Comparison of ENCODE assay signal across 20 cellular contexts in the genomic region with DNA sequence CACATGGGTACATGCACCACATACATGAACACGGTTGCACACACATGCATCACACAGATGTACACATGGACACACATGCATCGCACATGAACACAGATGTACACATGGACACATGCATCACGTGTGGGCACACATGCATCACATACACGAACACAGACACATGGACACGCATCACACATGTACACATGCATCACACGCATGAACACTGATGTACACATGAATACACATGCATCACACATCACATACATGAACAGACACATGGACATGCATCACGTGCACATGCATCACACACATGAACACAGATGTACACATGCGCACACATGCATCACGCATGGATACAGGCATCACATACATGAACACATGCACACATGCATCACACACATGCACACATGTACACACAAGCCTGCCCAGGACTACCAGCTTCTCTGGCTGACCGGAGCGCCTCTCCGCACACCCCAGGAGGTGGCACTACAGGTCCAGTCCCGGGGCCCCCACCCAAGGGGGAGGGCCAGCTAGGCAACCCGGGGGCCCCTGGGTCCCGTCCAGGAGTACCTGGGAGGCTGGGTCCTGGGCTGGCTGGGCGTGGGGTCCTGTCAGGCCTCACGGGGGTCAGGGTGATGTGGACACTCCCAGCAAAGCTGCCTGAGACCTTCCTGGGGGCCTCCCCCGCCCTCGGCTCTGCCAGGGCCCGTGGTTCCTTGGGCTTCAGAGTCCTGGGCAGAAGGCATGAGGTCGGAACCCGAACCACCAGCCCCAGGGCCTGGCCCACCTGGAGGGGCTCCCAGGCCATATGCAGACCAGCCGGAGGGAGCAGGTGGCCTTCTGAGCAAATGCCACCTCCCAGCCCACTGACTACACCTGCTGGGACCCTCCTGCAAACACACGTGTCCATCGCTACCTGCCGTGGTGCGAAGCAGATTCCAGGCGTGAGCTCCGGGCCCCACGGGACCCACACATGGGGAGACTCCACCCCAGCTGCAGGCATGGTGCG. TPM values are rescaled to one million over a fixed set of nuclear protein-coding genes. Genes with fewer than 3 reads are reported as not detected.
A peak's percentile ranks its signal among the peaks of the same experiment; 100 is the strongest.
DNase-seq lines count a peak whose midpoint lies in the region; ATAC-seq, FAIRE-seq and TF ChIP-seq lines count a peak whose summit lies in the region.
"Had no signal": no experiment of that assay in that cellular context is flagged by ENCODE, and none has a peak within 500 bp of the region (broad histone marks: within the 10 kb centered on the region; RNA-seq: fewer than 3 reads in every experiment).

No MANE protein-coding gene starts in this region.

- FAIRE-seq in K562 (lab: Jason Lieb, UNC): peak; percentile 71
- FAIRE-seq: GM18507, RCC 7860 had no signal

- no peaks in the 10 kb centered on the region for H3K27me3 ChIP-seq in cardiac muscle cell
- no peaks in the 10 kb centered on the region for H3K27me3 ChIP-seq in right atrium auricular region
- no peaks in the 10 kb centered on the region for H3K27me3 ChIP-seq in K562 (ENCODE audit: control insufficient read depth in 2 of 2, insufficient read depth in 2 of 2, low read length in 2 of 2)
- H3K27me3 ChIP-seq in liver (ENCODE audit: control insufficient read depth in 4 of 4, insufficient read depth in 4 of 4, low read length in 3 of 4): no peaks in the 10 kb centered on the region
- H3K27me3 ChIP-seq in dorsolateral prefrontal cortex: no peaks in the 10 kb centered on the region
- H3K27me3 ChIP-seq: spleen, stomach had no signal

- H3K9me3 ChIP-seq in cardiac muscle cell (ENCODE audit: low read depth): no peaks in the 10 kb centered on the region
- no peaks in the 10 kb centered on the region for H3K9me3 ChIP-seq in right atrium auricular region
- H3K9me3 ChIP-seq in K562 (replicated peaks; ENCODE audit: control insufficient read depth, insufficient read depth, low read depth, low read length): no peaks in the 10 kb centered on the region
- H3K9me3 ChIP-seq in liver (ENCODE audit: control insufficient read depth in 4 of 4, low read length in 3 of 4): no peaks in the 10 kb centered on the region
- H3K9me3 ChIP-seq: spleen, stomach had no signal

- no peak overlapping the region for H3K4me3 ChIP-seq in cardiac muscle cell
- H3K4me3 ChIP-seq in right atrium auricular region: no peak overlapping the region
- H3K4me3 ChIP-seq in K562: no peak overlapping the region
- no peak overlapping the region for H3K4me3 ChIP-seq in liver (ENCODE audit: low read depth in 1 of 3, low read length in 3 of 3)
- H3K4me3 ChIP-seq in dorsolateral prefrontal cortex: no peak overlapping the region
- H3K4me3 ChIP-seq: SK-N-MC, spleen, stomach had no signal

- no peak for TF ChIP-seq POLR2A in K562 (conservative IDR thresholded peaks at IDR 0.05)

- intact Hi-C loops in K562 (cut with micrococcal nuclease): no loop called here
- intact Hi-C loops in dorsolateral prefrontal cortex (cut with DNase I): loop anchor here (10.0 kb wide), 1 partner anchor 245 kb away; no protein-coding TSS in a partner anchor

- no peak for DNase-seq in cardiac muscle cell (ENCODE audit: low read depth in 1 of 2, low spot score in 1 of 2)
- no peak for DNase-seq in right atrium auricular region (ENCODE audit: low spot score)
- DNase-seq in K562 (ENCODE audit: extremely low read depth in 1 of 4, low spot score in 3 of 4): peak in 1 of 4 experiments; percentile 35
- no peak for DNase-seq in NCI-H128 (lab: John Stamatoyannopoulos, UW; ENCODE audit: unreplicated experiment)
- no peak for DNase-seq in DMS153 (lab: John Stamatoyannopoulos, UW)
- DNase-seq in dorsolateral prefrontal cortex: no peak
- DNase-seq: activated B cell treated with CpG ODN at 0.5 μM for 24 hours; activated CD8-positive, alpha-beta T cell treated with anti-CD3 and anti-CD28 coated beads for 36 hours; head of caudate nucleus; left ventricle myocardium superior; NCI-H187 treated with DMSO at 0.1 percent for 48 hours; NCI-H226; spleen; stimulated activated CD4-positive, alpha-beta T cell treated with anti-CD3 and anti-CD28 coated beads, Interleukin-4, amount 100 ng/mL, for 4 hours; stomach had no signal

- no peak overlapping the region for H2AFZ ChIP-seq in K562 (ENCODE audit: low read depth, low read length)

- H3K36me3 ChIP-seq in cardiac muscle cell (no peaks in the 10 kb centered on the region), right atrium auricular region (peaks cover 7% of the 10 kb centered on the region), K562 (ENCODE audit: control insufficient read depth, insufficient read depth, low read length) (peaks cover 91% of the 10 kb centered on the region), liver (ENCODE audit: control insufficient read depth in 4 of 4, insufficient read depth in 3 of 4, low read depth in 1 of 4, low read length in 3 of 4) (peaks cover 0 to 4% (median 2%) of the 10 kb centered on the region in 4 donors)

- H3K27ac ChIP-seq in cardiac muscle cell: no peak overlapping the region
- no peak overlapping the region for H3K27ac ChIP-seq in right atrium auricular region
- H3K27ac ChIP-seq in K562 (ENCODE audit: extremely low read depth, low read depth, low read length): no peak overlapping the region
- H3K27ac ChIP-seq in liver (ENCODE audit: low read depth in 1 of 2, low read length in 2 of 2): no peak overlapping the region
- no peak overlapping the region for H3K27ac ChIP-seq in dorsolateral prefrontal cortex
- H3K27ac ChIP-seq: SK-N-MC, spleen, stomach had no signal

- CTCF ChIA-PET in K562 (lab: Yijun Ruan, JAX; ENCODE audit: low intra/inter-chr PET ratio): interaction anchor here (1.2 kb wide), 1 partner anchor 34 kb away, joined by 7 read pairs; no protein-coding TSS in a partner anchor

- WGBS in K562 (ENCODE audit: insufficient coverage, low coverage, missing lambda C conversion rate): 79% methylated on average over 18 of the region's 31 CpGs
- 95% methylated on average over 31 of the region's 31 CpGs for WGBS in liver

- no peaks in the 10 kb centered on the region; the same call in 1 of the 3 replicates for H3K79me2 ChIP-seq in K562 (ENCODE audit: control insufficient read depth, insufficient read depth, low read length)

- H3K9me1 ChIP-seq in K562 (ENCODE audit: control insufficient read depth, insufficient read depth, low read length): no peaks in the 10 kb centered on the region

- no peaks in the 10 kb centered on the region for H4K20me1 ChIP-seq in K562 (replicated peaks; ENCODE audit: control insufficient read depth, insufficient read depth, low read length)

- no TSS peak for BruUV-seq in K562 (replicated peaks; lab: Mats Ljungman, UMichigan)

- H3K4me1 ChIP-seq in cardiac muscle cell (ENCODE audit: low read depth): no peaks in the 10 kb centered on the region
- no peaks in the 10 kb centered on the region for H3K4me1 ChIP-seq in right atrium auricular region
- peaks cover 0 to 53% of the 10 kb centered on the region in 2 experiments; a peak in 2 of 5 replicates for H3K4me1 ChIP-seq in K562 (replicated peaks in 1 of 2; ENCODE audit: control insufficient read depth in 2 of 2, insufficient read depth in 2 of 2, low read length in 2 of 2)
- no peaks in the 10 kb centered on the region for H3K4me1 ChIP-seq in liver (ENCODE audit: control insufficient read depth in 4 of 4, insufficient read depth in 4 of 4, low read length in 3 of 4)
- H3K4me1 ChIP-seq: stomach had no signal

- in situ Hi-C loops in K562 (cut with MboI): no loop called here

- TF ChIP-seq CTCF in cardiac muscle cell (IDR thresholded peaks at IDR 0.05; ENCODE audit: low read depth, low read length) (peak; percentile 8), right atrium auricular region (IDR thresholded peaks at IDR 0.05) (no peak), K562 (IDR thresholded peaks at IDR 0.05 in 2 of 3, conservative IDR thresholded peaks at IDR 0.05 in 1 of 3; ENCODE audit: insufficient read depth in 2 of 3, low read depth in 1 of 3, low read length in 3 of 3) (peak in 2 of 3 experiments; percentile 25 to 36; a peak in 4 of 6 replicates), liver (IDR thresholded peaks at IDR 0.05; ENCODE audit: low read depth, low read length, missing input control) (peak; percentile 15), dorsolateral prefrontal cortex (IDR thresholded peaks at IDR 0.05 in 54 of 56, conservative IDR thresholded peaks at IDR 0.05 in 2 of 56; ENCODE audit: low read depth in 1 of 56, partially characterized antibody in 56 of 56) (peak in 14 of 56 donors; percentile 8 to 43 (median 22))

- TF ChIP-seq RAD21 in K562 (CRISPR knock-in tag; conservative IDR thresholded peaks at IDR 0.05 in 1 of 2, IDR thresholded peaks at IDR 0.05 in 1 of 2): peak in 1 of 2 experiments; percentile 58; a peak in 3 of 4 replicates
- TF ChIP-seq RAD21 in liver (IDR thresholded peaks at IDR 0.05): peak in 1 of 2 donors; percentile 60

- H3K4me2 ChIP-seq in K562 (ENCODE audit: insufficient read depth, low read length): no peak overlapping the region

- ATAC-seq in K562 (peak; percentile 72), GM21381 (IDR thresholded peaks at IDR 0.05; ENCODE audit: unreplicated experiment) (no peak)
- ATAC-seq: activated CD8-positive, alpha-beta T cell treated with anti-CD3 and anti-CD28 coated beads for 36 hours; left ventricle myocardium superior had no signal

- no peak for TF ChIP-seq EP300 in K562 (IDR thresholded peaks at IDR 0.05; ENCODE audit: low read length)

- H3K9ac ChIP-seq in K562 (ENCODE audit: insufficient read depth in 1 of 2, low read depth in 2 of 2, low read length in 2 of 2) (no peak overlapping the region), liver (ENCODE audit: low read depth in 1 of 2, low read length in 2 of 2) (no peak overlapping the region)

- POLR2A ChIA-PET in K562 (lab: Yijun Ruan, JAX): interaction anchor here (1.1 to 1.2 kb wide), 2 partner anchors 12 to 35 kb away, joined by 3 to 4 read pairs; no protein-coding TSS in a partner anchor

RNA-seq across cellular contexts. Expression of a gene that starts 19.6 kb away (rescaled TPM):
- 13.1 and 19.5 TPM in 2 replicates for total RNA-seq in cardiac muscle cell
- 17.5 and 22.0 TPM in 2 replicates for polyA plus RNA-seq in cardiac muscle cell
- total RNA-seq in right atrium auricular region: 1 to 10 TPM; 3.6 to 9.4 TPM
- total RNA-seq in K562 (2011; cell fraction: chromatin; rRNA removed; ENCODE audit: low replicate concordance): 266 and 844 TPM in 2 replicates
- 502 and 577 TPM in 2 replicates for total RNA-seq in K562 (2011; cell fraction: nucleolus; rRNA removed)
- 359 and 406 TPM in 2 replicates for total RNA-seq in K562 (2011; cell fraction: nucleoplasm; rRNA removed)
- 59.0 and 71.5 TPM in 2 replicates for total RNA-seq in K562 (2014; rRNA removed)
- 6.9 and 9.5 TPM in 2 replicates for total RNA-seq in K562 (2014; rRNA removed; fragmentation: Illumina TruSeq; extraction: Trizol)
- total RNA-seq in K562 (2015; rRNA removed; fragmentation: Illumina TruSeq; extraction: Trizol): 26.9 and 32.7 TPM in 2 replicates
- 102 and 103 TPM in 2 replicates for total RNA-seq in K562 (2021)
- polyA plus RNA-seq in K562 (2011; rRNA removed): 17.0 and 42.5 TPM in 2 replicates
- polyA plus RNA-seq in K562 (2011; cell fraction: cytosol; rRNA removed): 14.6 and 28.0 TPM in 2 replicates
- polyA plus RNA-seq in K562 (2011; cell fraction: nucleus; rRNA removed): 444 and 528 TPM in 2 replicates
- polyA plus RNA-seq in K562 (2012): 61.2 and 74.6 TPM in 2 replicates
- polyA plus RNA-seq in K562 (2014; fragmentation: Illumina TruSeq; extraction: Trizol): 13.2 and 29.8 TPM in 2 replicates
- polyA plus RNA-seq in K562 (2014; fragmentation: Nextera tagmentation; extraction: Ambion mirVana): 1 to 10 TPM; 1.8 to 2.2 TPM
- polyA plus RNA-seq in K562 (2014; rRNA removed): 91.2 and 99.3 TPM in 2 replicates
- polyA minus RNA-seq in K562 (2011; rRNA and poly(A)+ RNA removed): 53.2 and 57.7 TPM in 2 replicates
- polyA minus RNA-seq in K562 (2011; cell fraction: cytosol; rRNA and poly(A)+ RNA removed): 17.9 and 22.2 TPM in 2 replicates
- polyA minus RNA-seq in K562 (2011; cell fraction: nucleus; rRNA and poly(A)+ RNA removed): 91.7 and 109 TPM in 2 replicates
- 10 to 100 TPM; 10.0 to 16.3 TPM for total RNA-seq in liver
- 1 to 10 TPM; 2.9 to 5.2 TPM for polyA plus RNA-seq in liver
- 100 to 1,000 TPM in 21 of 120 experiments, 10 to 100 TPM in 99; 38.3 to 170 (median 81.2) TPM for total RNA-seq in dorsolateral prefrontal cortex

Comparison
In these comparisons a context has a peak if more than half of its experiments do, and no peak if none do; other contexts are left out.
1. CTCF ChIP-seq: peak in cardiac muscle cell (single experiment), K562 (2 of 3) and liver (single experiment); none in right atrium auricular region (0 of 2).